Comparison of ENCODE assay signal across 8 cellular contexts in genomic region chr19:18152817-18153554, GRCh38. TPM values are rescaled to one million over a fixed set of nuclear protein-coding genes. Genes with fewer than 3 reads are reported as not detected.
DNase-seq lines count a peak whose midpoint lies in the region; ATAC-seq and TF ChIP-seq lines count a peak whose summit lies in the region.

PIK3R2 (plus strand) TSS chr19:18153163; CDS start chr19:18155880, 2,717 bp downstream.

- H4K20me1 ChIP-seq in PC-9 (ENCODE audit: insufficient read depth), result peaks cover 29% of the 10 kb centered on the region

- no peaks in the 10 kb centered on the region for H3K36me3 ChIP-seq in PC-9 (ENCODE audit: low read depth)

- H3K27ac ChIP-seq in PC-9, result peak within 1 kb of the TSS; percentile 91

- H2AFZ ChIP-seq in PC-9, result peak within 1 kb of the TSS; percentile 97

- H3K79me2 ChIP-seq in PC-9 (ENCODE audit: low read depth), result peaks cover 39% of the 10 kb centered on the region

- H3K4me2 ChIP-seq in PC-9, result peak within 1 kb of the TSS; percentile 98

- ATAC-seq in GM21723 (IDR thresholded peaks at IDR 0.05; ENCODE audit: unreplicated experiment), result peak; percentile 74

- H3K9me2 ChIP-seq in PC-9 (ENCODE audit: insufficient read depth), result no peaks in the 10 kb centered on the region

- H3K9me3 ChIP-seq in PC-9 (ENCODE audit: insufficient read depth, low read depth), result no peaks in the 10 kb centered on the region

- in situ Hi-C loops in KBM-7 (cut with MboI; ENCODE audit: low pct_unique_long_range_greater_than_20kb, low sequenced_read_pairs), result no loop called here

- POLR2A ChIA-PET in PC-9 (lab: Charles Lee; ENCODE audit: unreplicated experiment), result no interaction called here

- H3K4me3 ChIP-seq in PC-9 (peak within 1 kb of the TSS; percentile 73), epithelial cell of esophagus (ENCODE audit: low read length) (peak within 1 kb of the TSS; percentile 82)

- peaks cover 15% of the 10 kb centered on the region for H3K4me1 ChIP-seq in PC-9 (replicated peaks; ENCODE audit: insufficient read depth)

- intact Hi-C loops in PC-9 (cut with micrococcal nuclease; ENCODE audit: unreplicated experiment), result loop anchor here (2.0 to 5.0 kb wide), 4 partner anchors 40 to 259 kb away; partner anchors contain the start of gene MPV17L2

- DNase-seq in DMS153 (lab: John Stamatoyannopoulos, UW), result peak; percentile 96
- DNase-seq in KBM-7, result peak; percentile 98
- DNase-seq in PC-9, result peak; percentile 98 to 99
- DNase-seq in activated T-cell treated with anti-CD3 and anti-CD28 coated beads for 48 hours (ENCODE audit: low read depth), result peak; percentile 100
- peak; percentile 99 for DNase-seq in epithelial cell of esophagus (ENCODE audit: low read depth)
- peak; percentile 99 for DNase-seq in middle frontal gyrus (ENCODE audit: extremely low spot score, low spot score)
- peak; percentile 98 to 99 for DNase-seq in stimulated activated CD8-positive, alpha-beta memory T cell treated with anti-CD3 and anti-CD28 coated beads, Interleukin-2, amount 100 ng/mL, for 1 hour (ENCODE audit: low read depth in 2 of 2)

- TF ChIP-seq CTCF in PC-9 (conservative IDR thresholded peaks at IDR 0.05) (peak; percentile 13), epithelial cell of esophagus (IDR thresholded peaks at IDR 0.05; ENCODE audit: insufficient read depth, low read depth, low read length, missing control alignments) (no peak)

- H3F3A ChIP-seq in PC-9 (ENCODE audit: insufficient read depth, low read depth), result peaks cover 37% of the 10 kb centered on the region

- CTCF ChIA-PET in PC-9 (lab: Charles Lee), result no interaction called here

- H3K27me3 ChIP-seq in PC-9 (ENCODE audit: insufficient read depth, low read depth), result no peaks in the 10 kb centered on the region

- no TSS peak for BruUV-seq in PC-9 (replicated peaks; lab: Mats Ljungman, UMichigan)

RNA-seq across cellular contexts. Expression of gene PIK3R2, which starts in this region (rescaled TPM):
- 58.3 and 61.8 TPM in 2 replicates for total RNA-seq in PC-9 (2021)

Comparison
In these comparisons a context has a peak if more than half of its experiments do, and no peak if none do; other contexts are left out.
1. Peak in every context shown above with its lines: DNase-seq, ATAC-seq, H3K4me3 ChIP-seq and H3K27ac ChIP-seq.